9 cellular contexts compared by ENCODE assay signal in the genomic region with DNA sequence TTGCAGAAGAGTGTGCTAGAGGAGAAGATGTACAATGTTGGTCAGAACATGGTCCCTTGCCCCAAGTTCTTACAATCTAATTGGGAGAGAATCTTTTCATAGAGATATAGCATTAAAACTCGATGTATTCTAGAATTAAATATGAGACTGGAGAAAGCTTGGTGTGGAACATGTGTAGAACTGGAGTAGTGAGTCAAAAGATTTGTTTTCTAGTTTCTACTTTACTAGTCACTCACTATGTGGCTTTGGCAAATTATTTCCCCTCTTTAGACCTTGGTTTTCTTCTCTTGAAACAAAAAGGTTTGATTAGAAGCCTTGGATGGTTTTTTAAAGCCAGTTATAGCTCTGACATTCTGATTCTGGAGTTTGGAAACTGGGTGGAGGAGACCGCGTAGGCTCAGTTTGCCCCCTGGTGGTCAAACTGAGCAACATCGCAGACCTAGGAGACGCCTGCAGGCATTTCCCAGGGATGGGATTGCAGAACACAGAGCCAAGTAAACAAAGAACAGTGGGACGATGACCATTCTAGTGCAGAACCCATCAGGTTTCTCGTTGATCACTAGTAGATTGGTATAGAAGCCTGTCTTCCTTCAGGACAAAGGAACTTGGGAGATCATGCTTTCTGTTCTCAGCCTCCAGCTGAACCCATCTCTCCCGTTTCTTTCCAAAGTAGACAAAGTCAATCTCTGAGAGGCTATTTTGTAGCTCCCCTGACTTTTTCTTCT. TPM values are rescaled to one million over a fixed set of nuclear protein-coding genes. Genes with fewer than 3 reads are reported as not detected.
A peak's percentile ranks its signal among the peaks of the same experiment; 100 is the strongest.
DNase-seq lines count a peak whose midpoint lies in the region; ATAC-seq, FAIRE-seq and TF ChIP-seq lines count a peak whose summit lies in the region.
"Had no signal": no experiment of that assay in that cellular context is flagged by ENCODE, and none has a peak within 500 bp of the region (broad histone marks: within the 10 kb centered on the region; RNA-seq: fewer than 3 reads in every experiment).

No MANE protein-coding gene starts in this region.

- H3K27me3 Mint-ChIP-seq in WTC11 (ENCODE audit: low read depth), result peaks cover 13% of the 10 kb centered on the region

- no peaks in the 10 kb centered on the region for H3K9me3 ChIP-seq in endothelial cell of umbilical vein (replicated peaks; ENCODE audit: control insufficient read depth, insufficient read depth, low read length)

- no peak overlapping the region for H3K4me3 Mint-ChIP-seq in WTC11

- no peak overlapping the region for H3K4me3 ChIP-seq in ACC112 (ENCODE audit: low read depth, low read length)
- no peak overlapping the region for H3K4me3 ChIP-seq in GM12865 (ENCODE audit: low read depth, low read length)
- H3K4me3 ChIP-seq in endothelial cell of umbilical vein (replicated peaks in 1 of 3; ENCODE audit: insufficient read depth in 1 of 3, low read depth in 1 of 3, low read length in 3 of 3), result no peak overlapping the region

- peaks cover 15% of the 10 kb centered on the region for H3K36me3 Mint-ChIP-seq in WTC11

- H3K9me3 Mint-ChIP-seq in WTC11, result peaks cover 20% of the 10 kb centered on the region

- H3K79me2 ChIP-seq in ACC112 (ENCODE audit: control insufficient read depth, insufficient read depth, low read length, unreplicated experiment), result no peaks in the 10 kb centered on the region
- no peaks in the 10 kb centered on the region for H3K79me2 ChIP-seq in endothelial cell of umbilical vein (ENCODE audit: control insufficient read depth, insufficient read depth, low read length)

- no peak overlapping the region for H3K4me2 ChIP-seq in endothelial cell of umbilical vein (ENCODE audit: insufficient read depth, low read length)

- BruUV-seq in endothelial cell of umbilical vein (replicated peaks; lab: Mats Ljungman, UMichigan), result no TSS peak

- intact Hi-C loops in endothelial cell of umbilical vein (cut with micrococcal nuclease), result loop anchor here (10.0 kb wide), 1 partner anchor 285 kb away; no protein-coding TSS in a partner anchor

- POLR2A ChIA-PET in WTC11 (lab: Charles Lee) (no interaction called here), endothelial cell of umbilical vein (lab: Charles Lee) (interaction anchor here (0.8 to 0.9 kb wide), 2 partner anchors 9 to 37 kb away, joined by 3 read pairs; partner anchors contain the start of gene RNF169)

- ATAC-seq in WTC11 (peak; percentile 98), GM21515 (IDR thresholded peaks at IDR 0.05; ENCODE audit: unreplicated experiment) (no peak)

- no peaks in the 10 kb centered on the region for H3K9me1 ChIP-seq in endothelial cell of umbilical vein (replicated peaks; ENCODE audit: control insufficient read depth, extremely low read depth, insufficient read depth, low read length)

- TF ChIP-seq POLR2A in endothelial cell of umbilical vein (IDR thresholded peaks at IDR 0.05; ENCODE audit: low read depth, low read length), result no peak

- H3K4me1 ChIP-seq in ACC112 (ENCODE audit: control insufficient read depth, insufficient read depth, low read length, unreplicated experiment), result peaks cover 4% of the 10 kb centered on the region
- H3K4me1 ChIP-seq in endothelial cell of umbilical vein (ENCODE audit: control insufficient read depth, extremely low read depth, insufficient read depth, low read length), result no peaks in the 10 kb centered on the region

- H3K27ac Mint-ChIP-seq in WTC11, result no peak overlapping the region

- peak; percentile 87 for FAIRE-seq in endothelial cell of umbilical vein (lab: Jason Lieb, UNC)
- no peak for FAIRE-seq in urothelium cell line (lab: Jason Lieb, UNC)

- H3K27me3 ChIP-seq in ACC112 (ENCODE audit: insufficient read depth, low read length) (peaks cover 9% of the 10 kb centered on the region), endothelial cell of umbilical vein (ENCODE audit: control insufficient read depth in 2 of 2, insufficient read depth in 2 of 2, low read length in 2 of 2) (peaks cover 11 to 17% of the 10 kb centered on the region in 2 experiments)

- TF ChIP-seq CTCF in GM12865 (IDR thresholded peaks at IDR 0.05; ENCODE audit: insufficient read depth, low read depth, low read length, missing control alignments), result peak; percentile 89
- TF ChIP-seq CTCF in WTC11 (IDR thresholded peaks at IDR 0.05), result peak; percentile 91
- peak; percentile 87 to 89 for TF ChIP-seq CTCF in endothelial cell of umbilical vein (IDR thresholded peaks at IDR 0.05; ENCODE audit: extremely low read depth in 1 of 2, insufficient read depth in 1 of 2, low read depth in 1 of 2, low read length in 2 of 2)

- CTCF ChIA-PET in WTC11 (lab: Charles Lee) (interaction anchor here (0.5 to 3.9 kb wide), 32 partner anchors 9 to 484 kb away, joined by 3 to 96 read pairs (median 4); partner anchors contain the start of genes POLD3 and RNF169), endothelial cell of umbilical vein (lab: Charles Lee) (interaction anchor here (0.6 to 4.3 kb wide), 65 partner anchors 9 to 726 kb away, joined by 3 to 112 read pairs (median 4); partner anchors contain the start of genes LIPT2, POLD3 and RNF169)

- H2AFZ ChIP-seq in ACC112 (ENCODE audit: low read length, unreplicated experiment) (peak overlapping the region; percentile 53), endothelial cell of umbilical vein (ENCODE audit: low read depth, low read length) (no peak overlapping the region)

- H3K9ac ChIP-seq in endothelial cell of umbilical vein (replicated peaks; ENCODE audit: extremely low read depth, insufficient read depth, low read length), result no peak overlapping the region

- no peaks in the 10 kb centered on the region for H4K20me1 ChIP-seq in endothelial cell of umbilical vein (replicated peaks; ENCODE audit: control insufficient read depth, extremely low read depth, insufficient read depth, low read length)

- DNase-seq in GM12865 (ENCODE audit: low read depth) (peak; percentile 57), NCI-H1694 treated with DMSO at 0.1 percent for 48 hours (lab: John Stamatoyannopoulos, UW) (peak; percentile 48), WTC11 (ENCODE audit: low spot score) (peak; percentile 62), endothelial cell of umbilical vein (ENCODE audit: low read depth, low spot score) (peak; percentile 64), midbrain (lab: John Stamatoyannopoulos, UW) (peak; percentile 44), urothelium cell line (ENCODE audit: low spot score) (peak; percentile 85)

- H3K36me3 ChIP-seq in ACC112 (ENCODE audit: insufficient read depth, low read length) (no peaks in the 10 kb centered on the region), endothelial cell of umbilical vein (ENCODE audit: control insufficient read depth in 2 of 2, extremely low read depth in 1 of 2, insufficient read depth in 2 of 2, low read length in 2 of 2) (no peaks in the 10 kb centered on the region)

- H3K4me1 Mint-ChIP-seq in WTC11, result 0 out of 2 replicates have a peak, but pooled peaks cover 2% of the 10 kb centered on the region

- dilution Hi-C loops in endothelial cell of umbilical vein (cut with MboI; ENCODE audit: extremely low pct_ligation_motif_present, low sequenced_read_pairs), result no loop called here

- H3K27ac ChIP-seq in ACC112 (ENCODE audit: low read depth, low read length) (no peak overlapping the region), endothelial cell of umbilical vein (ENCODE audit: insufficient read depth, low read depth, low read length) (no peak overlapping the region)

TF ChIP-seq in WTC11, 78 proteins besides CTCF, POLR2A, EP300 and RAD21:
- 0 out of 2 replicates have a peak, but pooled peaks have one; percentile 16 for TF ChIP-seq SP1 (CRISPR knock-in tag; conservative IDR thresholded peaks at IDR 0.05)
- TF ChIP-seq, protein P1, sequence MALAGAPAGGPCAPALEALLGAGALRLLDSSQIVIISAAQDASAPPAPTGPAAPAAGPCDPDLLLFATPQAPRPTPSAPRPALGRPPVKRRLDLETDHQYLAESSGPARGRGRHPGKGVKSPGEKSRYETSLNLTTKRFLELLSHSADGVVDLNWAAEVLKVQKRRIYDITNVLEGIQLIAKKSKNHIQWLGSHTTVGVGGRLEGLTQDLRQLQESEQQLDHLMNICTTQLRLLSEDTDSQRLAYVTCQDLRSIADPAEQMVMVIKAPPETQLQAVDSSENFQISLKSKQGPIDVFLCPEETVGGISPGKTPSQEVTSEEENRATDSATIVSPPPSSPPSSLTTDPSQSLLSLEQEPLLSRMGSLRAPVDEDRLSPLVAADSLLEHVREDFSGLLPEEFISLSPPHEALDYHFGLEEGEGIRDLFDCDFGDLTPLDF (CRISPR knock-in tag; IDR thresholded peaks at IDR 0.05), result no peak

TF ChIP-seq in endothelial cell of umbilical vein, 7 proteins besides CTCF, POLR2A, EP300 and RAD21:
- TF ChIP-seq MAX (IDR thresholded peaks at IDR 0.05; ENCODE audit: insufficient read depth, insufficient read length), result no peak
- no peak for TF ChIP-seq MYC (IDR thresholded peaks at IDR 0.05; ENCODE audit: low read depth, low read length)
- TF ChIP-seq FOS (IDR thresholded peaks at IDR 0.05; ENCODE audit: borderline replicate concordance, insufficient read depth, low read length), result no peak
- TF ChIP-seq JUN (IDR thresholded peaks at IDR 0.05; ENCODE audit: borderline replicate concordance, insufficient read depth, insufficient read length, low read depth), result no peak
- no peak for TF ChIP-seq EZH2 (IDR thresholded peaks at IDR 0.05; ENCODE audit: borderline replicate concordance, low read depth, low read length, severe bottlenecking)
- no peak for TF ChIP-seq GATA2 (IDR thresholded peaks at IDR 0.05; ENCODE audit: insufficient read depth, insufficient read length, low read depth, low read length)
- no peak for TF ChIP-seq POLR2AphosphoS5 (IDR thresholded peaks at IDR 0.05; ENCODE audit: insufficient read depth, low read depth, low read length)

RNA-seq across cellular contexts. Expression of gene CHRDL2, which starts 8.5 kb away (rescaled TPM):
- total RNA-seq in WTC11 (2021), result 0.25 to 0.55 TPM (median 0.37 TPM) in 3 replicates
- not detected in 2 replicates for total RNA-seq in endothelial cell of umbilical vein
- not detected in 2 replicates for polyA plus RNA-seq in endothelial cell of umbilical vein
- polyA plus RNA-seq in endothelial cell of umbilical vein (2011; cell fraction: cytosol; rRNA removed), result not detected in 2 replicates
- polyA plus RNA-seq in endothelial cell of umbilical vein (2011; cell fraction: nucleus; rRNA removed), result not detected in 2 replicates
- polyA plus RNA-seq in endothelial cell of umbilical vein (2012), result not detected in 2 replicates
- polyA minus RNA-seq in endothelial cell of umbilical vein, result not detected in 2 replicates
- not detected for polyA minus RNA-seq in endothelial cell of umbilical vein (2011; cell fraction: cytosol; rRNA and poly(A)+ RNA removed)
- polyA minus RNA-seq in endothelial cell of umbilical vein (2011; cell fraction: nucleus; rRNA and poly(A)+ RNA removed), result not detected in 2 replicates
- total RNA-seq: mononuclear cell had no signal

RNA-seq across cellular contexts. Expression of gene RNF169, which starts 8.9 kb away (rescaled TPM):
- total RNA-seq in WTC11 (2021) (11.0 to 13.6 TPM (median 11.2 TPM) in 3 replicates), endothelial cell of umbilical vein (17.3 and 21.3 TPM in 2 replicates)
- polyA plus RNA-seq in endothelial cell of umbilical vein, result 5.2 and 5.8 TPM in 2 replicates
- 4.8 and 5.4 TPM in 2 replicates for polyA plus RNA-seq in endothelial cell of umbilical vein (2011; cell fraction: cytosol; rRNA removed)
- polyA plus RNA-seq in endothelial cell of umbilical vein (2011; cell fraction: nucleus; rRNA removed), result 14.5 and 16.5 TPM in 2 replicates
- 10.6 and 10.9 TPM in 2 replicates for polyA plus RNA-seq in endothelial cell of umbilical vein (2012)
- 33.8 and 33.9 TPM in 2 replicates for polyA minus RNA-seq in endothelial cell of umbilical vein
- polyA minus RNA-seq in endothelial cell of umbilical vein (2011; cell fraction: cytosol; rRNA and poly(A)+ RNA removed), result 19.3 TPM
- 36.8 and 49.7 TPM in 2 replicates for polyA minus RNA-seq in endothelial cell of umbilical vein (2011; cell fraction: nucleus; rRNA and poly(A)+ RNA removed)
